ENCODE assay signal across 1 cellular context in the genomic region with DNA sequence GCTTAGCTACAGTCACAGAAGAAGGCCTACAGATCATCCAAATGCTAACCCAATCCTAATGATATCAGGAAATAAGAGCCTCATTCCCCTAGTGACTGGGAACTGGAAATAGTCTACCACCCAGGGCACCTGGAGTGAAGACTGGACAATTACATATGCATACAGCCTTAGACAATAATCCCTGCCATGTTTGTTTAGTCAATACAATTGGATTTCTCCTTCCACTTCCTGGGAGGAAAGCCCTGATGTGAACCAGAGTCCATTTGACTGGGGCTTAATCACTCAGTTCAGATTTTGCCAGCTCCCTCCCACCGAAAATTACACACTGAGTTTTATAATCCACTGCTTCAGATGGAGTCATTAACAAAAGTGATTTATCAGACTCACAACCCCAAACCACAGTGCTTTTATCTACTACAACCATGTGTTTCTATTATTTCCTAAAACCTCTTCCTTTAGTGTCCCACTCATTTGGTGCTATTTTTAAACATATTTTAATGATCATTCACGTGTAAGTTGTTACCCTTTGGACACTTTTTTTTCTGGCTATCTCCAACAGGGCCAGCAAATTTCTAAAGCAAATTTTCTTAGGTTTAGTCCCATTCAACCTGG.
TF ChIP-seq lines count a peak whose summit lies in the region.

No MANE protein-coding gene starts in this region.

TF ChIP-seq in GM23338, 12 proteins besides CTCF, POLR2A, EP300 and RAD21:
- TF ChIP-seq, protein P1, sequence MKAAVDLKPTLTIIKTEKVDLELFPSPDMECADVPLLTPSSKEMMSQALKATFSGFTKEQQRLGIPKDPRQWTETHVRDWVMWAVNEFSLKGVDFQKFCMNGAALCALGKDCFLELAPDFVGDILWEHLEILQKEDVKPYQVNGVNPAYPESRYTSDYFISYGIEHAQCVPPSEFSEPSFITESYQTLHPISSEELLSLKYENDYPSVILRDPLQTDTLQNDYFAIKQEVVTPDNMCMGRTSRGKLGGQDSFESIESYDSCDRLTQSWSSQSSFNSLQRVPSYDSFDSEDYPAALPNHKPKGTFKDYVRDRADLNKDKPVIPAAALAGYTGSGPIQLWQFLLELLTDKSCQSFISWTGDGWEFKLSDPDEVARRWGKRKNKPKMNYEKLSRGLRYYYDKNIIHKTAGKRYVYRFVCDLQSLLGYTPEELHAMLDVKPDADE (IDR thresholded peaks at IDR 0.05): no peak
- TF ChIP-seq REST (IDR thresholded peaks at IDR 0.05; ENCODE audit: unreplicated experiment): no peak
